1 cellular context compared by ENCODE assay signal in the genomic region with DNA sequence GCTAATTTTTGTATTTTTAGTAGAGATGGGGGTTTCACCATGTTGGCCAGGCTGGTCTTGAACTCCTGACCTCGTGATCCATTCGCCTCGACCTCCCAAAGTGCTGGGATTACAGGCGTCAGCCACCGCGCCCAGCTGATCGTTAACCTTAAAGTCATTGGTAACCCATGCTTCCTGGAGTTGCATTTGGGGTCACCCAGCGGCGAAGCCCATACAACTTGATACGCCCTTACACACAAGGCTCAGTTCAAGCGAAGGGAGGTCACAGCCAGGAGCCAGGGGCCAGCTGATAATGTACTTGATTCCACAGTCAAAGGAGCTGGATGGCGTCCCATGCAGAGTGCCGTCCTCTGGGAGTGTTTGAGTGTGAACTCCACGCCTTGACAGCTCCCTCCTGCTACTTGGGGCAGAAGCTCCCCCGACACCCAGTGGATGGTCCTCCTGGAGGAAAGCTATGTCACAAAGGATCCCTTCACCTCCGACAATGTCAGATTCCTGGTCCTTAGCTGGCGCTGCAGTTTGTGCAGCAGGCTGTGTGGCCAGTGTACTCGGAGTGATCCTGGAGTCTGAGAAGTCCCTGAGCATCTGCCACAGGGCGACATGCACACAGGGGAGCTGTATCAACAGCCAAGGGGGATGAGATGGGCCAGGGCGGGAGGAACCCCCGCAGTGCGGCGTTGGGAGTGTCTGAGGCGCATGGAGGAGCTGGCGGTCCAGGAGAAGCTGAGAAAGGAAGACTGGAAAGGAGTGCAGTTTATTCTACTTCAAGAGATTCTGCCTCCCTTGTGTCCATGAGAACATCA.
TF ChIP-seq lines count a peak whose summit lies in the region.

No MANE protein-coding gene starts in this region.

TF ChIP-seq in endothelial cell of umbilical vein, 7 proteins besides CTCF, POLR2A, EP300 and RAD21:
- TF ChIP-seq, protein P1, sequence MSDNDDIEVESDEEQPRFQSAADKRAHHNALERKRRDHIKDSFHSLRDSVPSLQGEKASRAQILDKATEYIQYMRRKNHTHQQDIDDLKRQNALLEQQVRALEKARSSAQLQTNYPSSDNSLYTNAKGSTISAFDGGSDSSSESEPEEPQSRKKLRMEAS (IDR thresholded peaks at IDR 0.05; ENCODE audit: insufficient read depth, insufficient read length) = no peak
- no peak for TF ChIP-seq EZH2 (IDR thresholded peaks at IDR 0.05; ENCODE audit: borderline replicate concordance, low read depth, low read length, severe bottlenecking)
- no peak for TF ChIP-seq MYC (IDR thresholded peaks at IDR 0.05; ENCODE audit: low read depth, low read length)
- no peak for TF ChIP-seq FOS (IDR thresholded peaks at IDR 0.05; ENCODE audit: borderline replicate concordance, insufficient read depth, low read length)
- no peak for TF ChIP-seq POLR2AphosphoS5 (IDR thresholded peaks at IDR 0.05; ENCODE audit: insufficient read depth, low read depth, low read length)
- TF ChIP-seq GATA2 (IDR thresholded peaks at IDR 0.05; ENCODE audit: insufficient read depth, insufficient read length, low read depth, low read length) = no peak
- no peak for TF ChIP-seq JUN (IDR thresholded peaks at IDR 0.05; ENCODE audit: borderline replicate concordance, insufficient read depth, insufficient read length, low read depth)
